In the genomic region with DNA sequence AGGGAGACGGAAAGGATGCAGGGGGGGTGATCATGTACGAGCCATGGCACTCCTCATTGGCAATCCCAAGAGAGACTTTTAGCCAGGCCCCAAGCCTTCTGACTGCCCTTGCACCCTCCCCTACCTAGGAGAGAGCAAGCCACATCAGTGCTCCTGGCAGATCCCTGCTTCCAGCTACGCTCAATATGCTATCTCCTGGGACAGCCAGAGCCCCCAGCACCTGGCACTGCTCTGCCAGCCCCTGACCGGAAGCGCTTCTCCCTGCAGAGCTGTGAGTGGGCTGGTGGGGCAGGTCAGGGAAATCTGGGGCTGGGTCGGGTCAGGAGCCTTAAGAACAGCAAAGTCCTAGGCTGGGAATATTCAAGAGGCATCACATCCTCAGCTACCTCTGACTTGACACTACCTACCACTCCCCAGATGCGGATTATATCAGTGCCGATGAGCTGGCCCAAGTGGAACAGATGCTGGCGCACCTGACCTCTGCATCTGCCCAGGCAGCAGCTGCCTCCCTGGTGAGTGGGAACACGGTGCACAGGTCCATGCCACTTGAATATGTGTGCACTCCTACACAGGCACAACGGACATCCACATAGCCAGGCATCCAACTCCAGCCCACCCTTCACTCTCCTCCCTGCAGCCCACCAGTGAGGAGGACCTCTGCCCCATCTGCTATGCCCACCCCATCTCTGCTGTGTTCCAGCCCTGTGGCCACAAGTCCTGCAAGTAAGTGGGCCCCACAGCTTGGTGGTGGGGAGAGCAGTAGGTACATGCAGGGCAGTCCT, we compare ENCODE assay signal across 13 cellular contexts. TPM values are rescaled to one million over a fixed set of nuclear protein-coding genes. Genes with fewer than 3 reads are reported as not detected.
DNase-seq lines count a peak whose midpoint lies in the region; ATAC-seq and TF ChIP-seq lines count a peak whose summit lies in the region.
"Had no signal": no experiment of that assay in that cellular context is flagged by ENCODE, and none has a peak within 500 bp of the region (broad histone marks: within the 10 kb centered on the region; RNA-seq: fewer than 3 reads in every experiment).

No MANE protein-coding gene starts in this region.

- H3K4me1 Mint-ChIP-seq in activated naive CD4-positive, alpha-beta T cell treated with anti-CD3 and anti-CD28 coated beads for 36 hours (ENCODE audit: low read depth) = peaks cover 38% of the 10 kb centered on the region
- peaks cover 16% of the 10 kb centered on the region for H3K4me1 Mint-ChIP-seq in WTC11

- peaks cover 41 to 70% of the 10 kb centered on the region in 2 experiments for H3K36me3 ChIP-seq in mesenchymal stem cell (ENCODE audit: control insufficient read depth in 1 of 2, insufficient read depth in 2 of 2, low read depth in 1 of 2, low read length in 2 of 2)
- H3K36me3 ChIP-seq in transverse colon = no peaks in the 10 kb centered on the region

- H2BK120ac ChIP-seq in mesenchymal stem cell (ENCODE audit: low read depth, low read length) = no peak overlapping the region

- peak in 1 of 2 donors; percentile 56 for DNase-seq in activated naive CD4-positive, alpha-beta T cell treated with anti-CD3 and anti-CD28 coated beads, Interleukin-2, amount 50 U/mL, for 72 hours (ENCODE audit: low spot score in 2 of 2)
- no peak for DNase-seq in activated naive CD4-positive, alpha-beta T cell treated with anti-CD3 and anti-CD28 coated beads for 36 hours
- DNase-seq in WTC11 (ENCODE audit: low spot score) (no peak), mesenchymal stem cell (no peak), transverse colon (no peak), SIG-M5 (lab: John Stamatoyannopoulos, UW) (no peak), glomerular visceral epithelial cell (ENCODE audit: extremely low spot score) (no peak)
- DNase-seq in activated CD8-positive, alpha-beta memory T cell treated with anti-CD3 and anti-CD28 coated beads for 24 hours = no peak
- DNase-seq: NCI-H1436; stimulated activated CD4-positive, alpha-beta T cell treated with anti-CD3 and anti-CD28 coated beads, Interleukin-4, amount 100 ng/mL, for 1 hour had no signal

- H3K23ac ChIP-seq in mesenchymal stem cell (ENCODE audit: low read length in 2 of 2) = no peak overlapping the region

- H3K4me2 ChIP-seq in mesenchymal stem cell (ENCODE audit: low read length, poor library complexity, severe bottlenecking) = no peak overlapping the region

- no peaks in the 10 kb centered on the region for H3K27me3 Mint-ChIP-seq in activated naive CD4-positive, alpha-beta T cell treated with anti-CD3 and anti-CD28 coated beads for 36 hours (ENCODE audit: low read depth)
- no peaks in the 10 kb centered on the region for H3K27me3 Mint-ChIP-seq in WTC11 (ENCODE audit: low read depth)

- peaks cover 21% of the 10 kb centered on the region for H3K79me1 ChIP-seq in mesenchymal stem cell (replicated peaks; ENCODE audit: low read length, poor library complexity, severe bottlenecking)

- no peak overlapping the region for H2BK15ac ChIP-seq in mesenchymal stem cell (ENCODE audit: low read depth, poor library complexity, severe bottlenecking)

- H4K91ac ChIP-seq in mesenchymal stem cell (ENCODE audit: low read length) = no peak overlapping the region

- TF ChIP-seq POLR2A in transverse colon (IDR thresholded peaks at IDR 0.05) = no peak

- CTCF ChIA-PET in activated naive CD4-positive, alpha-beta T cell treated with anti-CD3 and anti-CD28 coated beads for 36 hours (lab: Charles Lee) = interaction anchor here (0.6 to 2.5 kb wide), 3 partner anchors 81 to 282 kb away, joined by 3 to 7 read pairs (median 5); no protein-coding TSS in a partner anchor
- CTCF ChIA-PET in WTC11 (lab: Charles Lee) = interaction anchor here (0.6 to 4.4 kb wide), 6 partner anchors 119 to 220 kb away, joined by 3 to 23 read pairs (median 4); no protein-coding TSS in a partner anchor

- peaks cover 6% of the 10 kb centered on the region in 2 donors for H3K36me3 Mint-ChIP-seq in activated naive CD4-positive, alpha-beta T cell treated with anti-CD3 and anti-CD28 coated beads, Interleukin-2, amount 50 U/mL, for 72 hours
- peaks cover 10% of the 10 kb centered on the region for H3K36me3 Mint-ChIP-seq in activated naive CD4-positive, alpha-beta T cell treated with anti-CD3 and anti-CD28 coated beads for 36 hours (ENCODE audit: low read depth)
- peaks cover 12% of the 10 kb centered on the region for H3K36me3 Mint-ChIP-seq in WTC11

- no peak overlapping the region for H4K8ac ChIP-seq in mesenchymal stem cell (ENCODE audit: low read length)

- WGBS in mesenchymal stem cell = 91% methylated on average over 9 of the region's 11 CpGs
- 80% methylated on average over 11 of the region's 11 CpGs; no CpG with 5 or more reads in 1 of the 2 donors for WGBS in transverse colon (ENCODE audit: low coverage in 1 of 2), 2 donors

- H3K4me3 ChIP-seq in mesenchymal stem cell (ENCODE audit: insufficient read depth in 1 of 2, low read depth in 1 of 2, low read length in 2 of 2) = no peak overlapping the region
- H3K4me3 ChIP-seq in transverse colon = no peak overlapping the region

- POLR2A ChIA-PET in WTC11 (lab: Charles Lee) = interaction anchor here (1.7 kb wide), 1 partner anchor 19 kb away, joined by 6 read pairs; no protein-coding TSS in a partner anchor

- H3K27me3 ChIP-seq in mesenchymal stem cell (ENCODE audit: control insufficient read depth in 1 of 2, insufficient read depth in 1 of 2, low read length in 2 of 2) (no peaks in the 10 kb centered on the region), transverse colon (no peaks in the 10 kb centered on the region)
- H3K27me3 ChIP-seq: cardiac muscle cell, pancreas had no signal

- H3K27ac Mint-ChIP-seq in activated naive CD4-positive, alpha-beta T cell treated with anti-CD3 and anti-CD28 coated beads, Interleukin-2, amount 50 U/mL, for 72 hours = peak overlapping the region; percentile 84 to 100
- H3K27ac Mint-ChIP-seq in activated naive CD4-positive, alpha-beta T cell treated with anti-CD3 and anti-CD28 coated beads for 36 hours = no peak overlapping the region
- no peak overlapping the region for H3K27ac Mint-ChIP-seq in WTC11

- H3K4ac ChIP-seq in mesenchymal stem cell (ENCODE audit: low read depth in 1 of 2, low read length in 2 of 2) = no peak overlapping the region

- in situ Hi-C loops in transverse colon (cut with MboI; ENCODE audit: low pct_ligation_motif_present in 1 of 4, low pct_unique_long_range_greater_than_20kb in 1 of 4, low sequenced_read_pairs in 3 of 4) = loop anchor here in 1 of 4 donors (5.0 kb wide), 1 partner anchor 67 kb away; a partner anchor contains a TSS

- no peak for TF ChIP-seq CTCF in WTC11 (IDR thresholded peaks at IDR 0.05)
- TF ChIP-seq CTCF in transverse colon (IDR thresholded peaks at IDR 0.05) = no peak

- no peak overlapping the region for H2AK5ac ChIP-seq in mesenchymal stem cell (ENCODE audit: low read length, severe bottlenecking)

- H3K9ac ChIP-seq in mesenchymal stem cell (ENCODE audit: low read length) = peak overlapping the region; percentile 72

- no peak overlapping the region for H2BK12ac ChIP-seq in mesenchymal stem cell (ENCODE audit: low read length in 2 of 2)

- no peak for ATAC-seq in activated naive CD4-positive, alpha-beta T cell treated with anti-CD3 and anti-CD28 coated beads, Interleukin-2, amount 50 U/mL, for 72 hours
- no peak for ATAC-seq in WTC11

- H3K9me3 Mint-ChIP-seq in activated naive CD4-positive, alpha-beta T cell treated with anti-CD3 and anti-CD28 coated beads, Interleukin-2, amount 50 U/mL, for 72 hours = no peaks in the 10 kb centered on the region
- no peaks in the 10 kb centered on the region for H3K9me3 Mint-ChIP-seq in activated naive CD4-positive, alpha-beta T cell treated with anti-CD3 and anti-CD28 coated beads for 36 hours
- H3K9me3 Mint-ChIP-seq in WTC11 = no peaks in the 10 kb centered on the region

- H2AFZ ChIP-seq in mesenchymal stem cell (ENCODE audit: low read depth, low read length) = no peak overlapping the region

- no peak overlapping the region for H3K14ac ChIP-seq in mesenchymal stem cell (ENCODE audit: low read length in 2 of 2)

- H3K9me3 ChIP-seq in mesenchymal stem cell (ENCODE audit: control insufficient read depth, low read length) (no peaks in the 10 kb centered on the region), transverse colon (no peaks in the 10 kb centered on the region)
- H3K9me3 ChIP-seq: pancreas had no signal

- H3K4me1 ChIP-seq in mesenchymal stem cell (ENCODE audit: control insufficient read depth, insufficient read depth, low read depth, low read length) (peaks cover 33% of the 10 kb centered on the region), transverse colon (peaks cover 24 to 45% (median 35%) of the 10 kb centered on the region in 4 donors)

- H3K27ac ChIP-seq in mesenchymal stem cell (ENCODE audit: low read length, poor library complexity, severe bottlenecking) = no peak overlapping the region
- H3K27ac ChIP-seq in transverse colon = peak overlapping the region in 3 of 4 donors; percentile 62 to 84 (median 83)
- H3K27ac ChIP-seq: cardiac muscle cell had no signal

- TF ChIP-seq EP300 in transverse colon (IDR thresholded peaks at IDR 0.05; ENCODE audit: low read depth) = no peak

- no peak overlapping the region for H3K4me3 Mint-ChIP-seq in activated naive CD4-positive, alpha-beta T cell treated with anti-CD3 and anti-CD28 coated beads for 36 hours
- peak overlapping the region; percentile 92; the same call in 1 of the 2 replicates for H3K4me3 Mint-ChIP-seq in WTC11

- no peak overlapping the region for H3K18ac ChIP-seq in mesenchymal stem cell (ENCODE audit: low read depth in 1 of 2, low read length in 2 of 2)

- intact Hi-C loops in activated naive CD4-positive, alpha-beta T cell treated with anti-CD3 and anti-CD28 coated beads for 36 hours (cut with micrococcal nuclease) = loop anchor here (5.0 to 10.0 kb wide), 4 partner anchors 33 to 696 kb away; a partner anchor contains a TSS
- intact Hi-C loops in transverse colon (cut with DNase I; ENCODE audit: low total_unique reads) = no loop called here

- H2BK5ac ChIP-seq in mesenchymal stem cell (ENCODE audit: low read depth, low read length, poor library complexity, severe bottlenecking) = no peak overlapping the region

RNA-seq across cellular contexts. Expression of a gene that starts 1.1 kb away (rescaled TPM):
- total RNA-seq in activated naive CD4-positive, alpha-beta T cell treated with anti-CD3 and anti-CD28 coated beads, Interleukin-2, amount 50 U/mL, for 72 hours = not detected
- not detected for total RNA-seq in activated naive CD4-positive, alpha-beta T cell treated with anti-CD3 and anti-CD28 coated beads for 36 hours
- 3.9 to 5.3 TPM (median 4.3 TPM) in 3 replicates for total RNA-seq in WTC11 (2021)
- 1.2 TPM for polyA plus RNA-seq in mesenchymal stem cell (2013, experiment 1 of 2)
- 1.2 TPM for polyA plus RNA-seq in mesenchymal stem cell (2013, experiment 2 of 2)
- under 1 TPM in 2 of 4 donors, not detected in 2; 0.68 to 0.79 TPM for total RNA-seq in transverse colon
- total RNA-seq: kidney epithelial cell, pancreas had no signal

RNA-seq across cellular contexts. Expression of a gene that starts 3.2 kb away (rescaled TPM):
- total RNA-seq in activated naive CD4-positive, alpha-beta T cell treated with anti-CD3 and anti-CD28 coated beads, Interleukin-2, amount 50 U/mL, for 72 hours = 10 to 100 TPM; 29.9 to 31.6 TPM
- 10 to 100 TPM; 25.6 to 27.4 TPM for total RNA-seq in activated naive CD4-positive, alpha-beta T cell treated with anti-CD3 and anti-CD28 coated beads for 36 hours
- 23.7 to 28.7 TPM (median 28.0 TPM) in 3 replicates for total RNA-seq in WTC11 (2021)
- polyA plus RNA-seq in mesenchymal stem cell (2013, experiment 1 of 2) = 16.4 TPM
- polyA plus RNA-seq in mesenchymal stem cell (2013, experiment 2 of 2) = 16.4 TPM
- 10 to 100 TPM; 37.2 to 53.9 (median 44.2) TPM for total RNA-seq in transverse colon

RNA-seq across cellular contexts. Expression of a gene that starts 31.2 kb away (rescaled TPM):
- 10 to 100 TPM; 25.5 to 34.0 TPM for total RNA-seq in activated naive CD4-positive, alpha-beta T cell treated with anti-CD3 and anti-CD28 coated beads, Interleukin-2, amount 50 U/mL, for 72 hours
- total RNA-seq in activated naive CD4-positive, alpha-beta T cell treated with anti-CD3 and anti-CD28 coated beads for 36 hours = 10 to 100 TPM; 20.3 to 21.5 TPM
- 45.5 to 47.1 TPM (median 46.8 TPM) in 3 replicates for total RNA-seq in WTC11 (2021)
- 24.4 TPM for polyA plus RNA-seq in mesenchymal stem cell (2013, experiment 1 of 2)
- polyA plus RNA-seq in mesenchymal stem cell (2013, experiment 2 of 2) = 22.4 TPM
- total RNA-seq in transverse colon = 10 to 100 TPM; 34.6 to 99.5 (median 52.1) TPM

RNA-seq across cellular contexts. Expression of a gene that starts 31.3 kb away (rescaled TPM):
- total RNA-seq in activated naive CD4-positive, alpha-beta T cell treated with anti-CD3 and anti-CD28 coated beads, Interleukin-2, amount 50 U/mL, for 72 hours = 10 to 100 TPM; 11.8 to 15.9 TPM
- 10 to 100 TPM; 10.7 to 13.1 TPM for total RNA-seq in activated naive CD4-positive, alpha-beta T cell treated with anti-CD3 and anti-CD28 coated beads for 36 hours
- 13.8 to 17.2 TPM (median 17.2 TPM) in 3 replicates for total RNA-seq in WTC11 (2021)
- polyA plus RNA-seq in mesenchymal stem cell (2013, experiment 1 of 2) = 7.8 TPM
- polyA plus RNA-seq in mesenchymal stem cell (2013, experiment 2 of 2) = 7.5 TPM
- 100 to 1,000 TPM in 1 of 4 donors, 10 to 100 TPM in 3; 12.2 to 116 (median 15.1) TPM for total RNA-seq in transverse colon

RNA-seq across cellular contexts. Expression of a gene that starts 46.4 kb away (rescaled TPM):
- total RNA-seq in activated naive CD4-positive, alpha-beta T cell treated with anti-CD3 and anti-CD28 coated beads, Interleukin-2, amount 50 U/mL, for 72 hours = 100 to 1,000 TPM; 137 to 164 TPM
- total RNA-seq in activated naive CD4-positive, alpha-beta T cell treated with anti-CD3 and anti-CD28 coated beads for 36 hours = 100 to 1,000 TPM; 120 to 122 TPM
- total RNA-seq in WTC11 (2021) (270 to 276 TPM (median 273 TPM) in 3 replicates), transverse colon (100 to 1,000 TPM in 3 of 4 donors, 10 to 100 TPM in 1; 53.9 to 151 (median 116) TPM)
- polyA plus RNA-seq in mesenchymal stem cell (2013, experiment 1 of 2) = 46.0 TPM
- polyA plus RNA-seq in mesenchymal stem cell (2013, experiment 2 of 2) = 44.5 TPM

Comparison
In these comparisons a context has a peak if more than half of its experiments do, and no peak if none do; other contexts are left out.
1. H3K27ac Mint-ChIP-seq: peak in activated naive CD4-positive, alpha-beta T cell treated with anti-CD3 and anti-CD28 coated beads, Interleukin-2, amount 50 U/mL, for 72 hours (2 of 2); none in activated naive CD4-positive, alpha-beta T cell treated with anti-CD3 and anti-CD28 coated beads for 36 hours (single experiment) and WTC11 (single experiment).